ENCODE assay signal across 7 cellular contexts in genomic region chr2:168821577-168821976, GRCh38. TPM values are rescaled to one million over a fixed set of nuclear protein-coding genes. Genes with fewer than 3 reads are reported as not detected.
"Had no signal": no experiment of that assay in that cellular context is flagged by ENCODE, and none has a peak within 500 bp of the region (broad histone marks: within the 10 kb centered on the region; RNA-seq: fewer than 3 reads in every experiment).

No MANE protein-coding gene starts in this region.

- H3K4me1 ChIP-seq: HAP-1 had no signal

- H2AFZ ChIP-seq: GM23338 had no signal

- H3K9me3 ChIP-seq: HAP-1 had no signal

- DNase-seq: H7, IMR-90, KBM-7 had no signal

- FAIRE-seq: HTR-8/SVneo had no signal

- H3K9ac ChIP-seq: KMS-11 had no signal

- H3K27ac ChIP-seq: KMS-11 had no signal

- H3K36me3 ChIP-seq: HAP-1 had no signal

- H3K4me3 ChIP-seq: GM23338, HAP-1 had no signal

- H3K4me2 ChIP-seq: GM23338, KMS-11 had no signal

RNA-seq across cellular contexts. Expression of gene NOSTRIN, which starts 19.1 kb away (rescaled TPM):
- total RNA-seq: GM23338, H7 had no signal
